In the genomic region with DNA sequence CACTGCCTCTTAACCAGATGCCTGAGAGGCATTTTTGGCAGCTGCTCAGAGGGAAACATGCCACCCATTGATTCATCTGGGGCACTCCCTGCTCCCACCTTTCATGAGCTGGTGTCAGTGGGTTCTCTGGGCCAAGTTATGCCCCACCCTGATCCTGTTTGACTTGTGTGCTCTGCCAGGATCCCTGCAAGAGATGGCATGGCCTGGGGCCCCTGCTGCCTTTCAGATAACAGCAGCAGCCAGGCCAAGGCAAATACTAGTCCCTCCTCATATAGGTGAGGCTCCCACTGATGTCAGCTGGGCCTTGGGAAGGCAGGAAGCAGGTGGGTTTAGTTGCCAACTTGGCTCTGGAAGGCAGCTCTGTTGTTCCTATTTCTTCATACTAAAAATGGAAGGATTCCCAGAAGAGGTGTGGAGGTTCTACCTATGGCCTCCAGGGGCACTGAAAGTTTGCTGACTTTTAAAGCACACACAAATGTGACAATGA, we compare ENCODE assay signal across 15 cellular contexts.
DNase-seq lines count a peak whose midpoint lies in the region; ATAC-seq and TF ChIP-seq lines count a peak whose summit lies in the region.
"Had no signal": no experiment of that assay in that cellular context is flagged by ENCODE, and none has a peak within 500 bp of the region (broad histone marks: within the 10 kb centered on the region; RNA-seq: fewer than 3 reads in every experiment).

No MANE protein-coding gene starts in this region.

- no peak overlapping the region for H3K27ac Mint-ChIP-seq in HFFc6
- H3K27ac Mint-ChIP-seq in activated T-cell treated with anti-CD3 and anti-CD28 coated beads, Interleukin-2, amount 50 U/mL, for 72 hours: no peak overlapping the region

- no peaks in the 10 kb centered on the region for H3K36me3 ChIP-seq in Peyer's patch
- H3K36me3 ChIP-seq: thyroid gland had no signal

- TF ChIP-seq CTCF in HFFc6 (IDR thresholded peaks at IDR 0.05) (0 out of 2 replicates have a peak, but pooled peaks have one; percentile 11), epithelial cell of esophagus (IDR thresholded peaks at IDR 0.05; ENCODE audit: insufficient read depth, low read depth, low read length, missing control alignments) (peak; percentile 56), Peyer's patch (IDR thresholded peaks at IDR 0.05) (no peak)

- H3K4me1 Mint-ChIP-seq in HFFc6 (ENCODE audit: low read depth): peaks cover 7% of the 10 kb centered on the region; the same call in 1 of the 2 replicates
- peaks cover 54% of the 10 kb centered on the region for H3K4me1 Mint-ChIP-seq in activated T-cell treated with anti-CD3 and anti-CD28 coated beads, Interleukin-2, amount 50 U/mL, for 72 hours (ENCODE audit: low read depth)

- no peak for TF ChIP-seq POLR2A in Peyer's patch (IDR thresholded peaks at IDR 0.05)

- H3K27me3 Mint-ChIP-seq in HFFc6 (ENCODE audit: insufficient read depth): peaks cover 13% of the 10 kb centered on the region
- H3K27me3 Mint-ChIP-seq in activated T-cell treated with anti-CD3 and anti-CD28 coated beads, Interleukin-2, amount 50 U/mL, for 72 hours (ENCODE audit: low read depth): peaks cover 20% of the 10 kb centered on the region

- no peak overlapping the region for H3K27ac ChIP-seq in Peyer's patch
- H3K27ac ChIP-seq: BLaER1 treated with 17β-estradiol and CSF1 and Interleukin-3, amounts not matched to agents 10 nM and 100 nM; thyroid gland had no signal

- no peaks in the 10 kb centered on the region for H3K27me3 ChIP-seq in Peyer's patch
- H3K27me3 ChIP-seq: BLaER1 treated with 17β-estradiol and CSF1 and Interleukin-3, amounts not matched to agents 10 nM and 100 nM; thyroid gland had no signal

- H3K9me3 Mint-ChIP-seq in HFFc6: no peaks in the 10 kb centered on the region
- H3K9me3 Mint-ChIP-seq in activated T-cell treated with anti-CD3 and anti-CD28 coated beads, Interleukin-2, amount 50 U/mL, for 72 hours: peaks cover 5 to 7% of the 10 kb centered on the region in 2 donors

- no peak overlapping the region for H3K4me3 ChIP-seq in epithelial cell of esophagus (ENCODE audit: low read length)
- H3K4me3 ChIP-seq in Peyer's patch: no peak overlapping the region
- H3K4me3 ChIP-seq: BLaER1 treated with 17β-estradiol and CSF1 and Interleukin-3, amounts not matched to agents 10 nM and 100 nM; GM12878; thyroid gland had no signal

- H3K4me1 ChIP-seq in Peyer's patch: no peaks in the 10 kb centered on the region
- H3K4me1 ChIP-seq: thyroid gland had no signal

- no peak overlapping the region for H3K4me3 Mint-ChIP-seq in HFFc6
- no peak overlapping the region for H3K4me3 Mint-ChIP-seq in activated T-cell treated with anti-CD3 and anti-CD28 coated beads, Interleukin-2, amount 50 U/mL, for 72 hours
- H3K4me3 Mint-ChIP-seq: central memory CD8-positive, alpha-beta T cell had no signal

- DNase-seq in HFFc6 (no peak), NCI-H2196 (lab: John Stamatoyannopoulos, UW; ENCODE audit: unreplicated experiment) (peak; percentile 77), epithelial cell of esophagus (ENCODE audit: low read depth) (peak; percentile 89), renal cortical epithelial cell (ENCODE audit: low read depth) (peak; percentile 4), Peyer's patch (no peak)
- DNase-seq in activated T-cell treated with anti-CD3 and anti-CD28 coated beads, Interleukin-2, amount 50 U/mL, for 72 hours: no peak
- DNase-seq: MV-4-11, NCI-H2227 treated with DMSO at 0.1 percent for 48 hours, T-helper 1 cell, thyroid gland had no signal

- no peaks in the 10 kb centered on the region for H3K9me3 ChIP-seq in Peyer's patch
- H3K9me3 ChIP-seq: thyroid gland had no signal

- peaks cover 4% of the 10 kb centered on the region; the same call in 1 of the 2 replicates for H3K36me3 Mint-ChIP-seq in HFFc6 (ENCODE audit: low read depth)
- peaks cover 5 to 18% of the 10 kb centered on the region in 2 donors for H3K36me3 Mint-ChIP-seq in activated T-cell treated with anti-CD3 and anti-CD28 coated beads, Interleukin-2, amount 50 U/mL, for 72 hours (ENCODE audit: insufficient read depth in 2 of 2)

- no peak for ATAC-seq in activated T-cell treated with anti-CD3 and anti-CD28 coated beads, Interleukin-2, amount 50 U/mL, for 72 hours (replicated peaks in 1 of 2)
- no peak for ATAC-seq in GM18519 (IDR thresholded peaks at IDR 0.05; ENCODE audit: low FRiP score, unreplicated experiment)
- ATAC-seq: activated CD4-positive, CD25-positive, alpha-beta regulatory T cell treated with anti-CD3 and anti-CD28 coated beads, Interleukin-2, amount 50 U/mL, for 24 hours; GM12878 had no signal

Comparison
In these comparisons a context has a peak if more than half of its experiments do, and no peak if none do; other contexts are left out.
1. DNase-seq: peak in NCI-H2196 (single experiment), epithelial cell of esophagus (single experiment) and renal cortical epithelial cell (single experiment); none in HFFc6 (single experiment), activated T-cell treated with anti-CD3 and anti-CD28 coated beads, Interleukin-2, amount 50 U/mL, for 72 hours (0 of 2) and Peyer's patch (0 of 3).
2. CTCF ChIP-seq: peak in HFFc6 (single experiment) and epithelial cell of esophagus (single experiment); none in Peyer's patch (0 of 6).